17 cellular contexts compared by ENCODE assay signal in the genomic region with DNA sequence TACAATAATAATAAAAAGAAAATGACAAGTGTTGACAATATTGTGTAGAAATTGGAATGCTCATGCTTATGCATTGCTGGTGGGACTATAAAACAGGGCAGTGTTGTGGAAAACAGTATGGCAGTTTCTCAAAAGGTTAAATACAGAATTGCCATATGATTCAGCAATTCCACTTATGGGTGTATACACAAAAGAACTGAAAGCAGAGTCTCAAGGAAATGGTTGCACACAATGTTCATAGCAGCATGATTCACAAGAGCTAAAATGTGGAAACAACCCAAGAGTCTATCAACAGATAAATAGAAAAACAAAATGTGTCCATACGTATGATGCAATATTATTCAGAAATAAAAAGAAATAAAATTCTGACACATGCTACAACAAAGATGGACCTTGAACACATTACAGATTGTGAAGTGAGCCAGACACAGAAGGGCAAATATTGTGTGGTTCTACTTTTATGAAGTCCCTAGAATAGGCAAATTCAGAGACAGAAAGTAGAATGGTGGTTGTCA.
"Had no signal": no experiment of that assay in that cellular context is flagged by ENCODE, and none has a peak within 500 bp of the region (broad histone marks: within the 10 kb centered on the region; RNA-seq: fewer than 3 reads in every experiment).

No MANE protein-coding gene starts in this region.

- H3K36me3 Mint-ChIP-seq: activated naive CD8-positive, alpha-beta T cell treated with anti-CD3 and anti-CD28 coated beads, Interleukin-2, amount 10 ng/mL, durations not matched to agents 7 days and 5 days had no signal

- H3K4me3 Mint-ChIP-seq: activated naive CD8-positive, alpha-beta T cell treated with anti-CD3 and anti-CD28 coated beads, Interleukin-2, amount 10 ng/mL, durations not matched to agents 7 days and 5 days; activated T-cell treated with anti-CD3 and anti-CD28 coated beads, Interleukin-2, amount 50 U/mL, for 24 hours; dendritic cell treated with granulocyte-macrophage colony-stimulating factor and Interleukin-4, amounts not matched to agents 40 ng/mL and 50 ng/mL, for 4 days; T-helper 2 cell treated with Interferon-gamma antibody and Interleukin-4, amounts not matched to agents 5 μg/mL and 100 μg/mL, for 36 hours had no signal

- H3K4me3 ChIP-seq: gastroesophageal sphincter, psoas muscle, sigmoid colon, thyroid gland, vagina had no signal

- ATAC-seq: gastroesophageal sphincter, left ventricle myocardium superior, psoas muscle had no signal

- H3K27ac Mint-ChIP-seq: activated naive CD8-positive, alpha-beta T cell treated with anti-CD3 and anti-CD28 coated beads, Interleukin-2, amount 10 ng/mL, durations not matched to agents 7 days and 5 days; activated T-cell treated with anti-CD3 and anti-CD28 coated beads, Interleukin-2, amount 50 U/mL, for 24 hours; dendritic cell treated with granulocyte-macrophage colony-stimulating factor and Interleukin-4, amounts not matched to agents 40 ng/mL and 50 ng/mL, for 4 days; T-helper 2 cell treated with Interferon-gamma antibody and Interleukin-4, amounts not matched to agents 5 μg/mL and 100 μg/mL, for 36 hours had no signal

- H3K27ac ChIP-seq: gastroesophageal sphincter, psoas muscle, sigmoid colon, thyroid gland, vagina had no signal

- H3K27me3 ChIP-seq: gastroesophageal sphincter, sigmoid colon, thyroid gland, vagina had no signal

- DNase-seq: activated CD4-positive, alpha-beta T cell treated with anti-CD3 and anti-CD28 coated beads, Interleukin-2, amount 50 U/mL, for 4 hours; activated gamma-delta T cell treated with Interleukin-2 at 50 U/mL for 16 hours; activated naive CD8-positive, alpha-beta T cell treated with anti-CD3 and anti-CD28 coated beads, Interleukin-2, amount 10 ng/mL, durations not matched to agents 7 days and 5 days; activated T-cell treated with anti-CD3 and anti-CD28 coated beads, Interleukin-2, amount 50 U/mL, for 24 hours; central memory CD4-positive, alpha-beta T cell; kidney; left ventricle myocardium superior; psoas muscle; sigmoid colon; stimulated activated CD4-positive, alpha-beta T cell treated with anti-CD3 and anti-CD28 coated beads, Interleukin-4, amount 100 ng/mL, for 1 hour; stimulated activated CD8-positive, alpha-beta memory T cell treated with anti-CD3 and anti-CD28 coated beads, Interleukin-4, amount 100 ng/mL, for 48 hours; SW 1271; thyroid gland had no signal

- H3K9me3 ChIP-seq: psoas muscle, sigmoid colon, thyroid gland, vagina had no signal

- H3K36me3 ChIP-seq: gastroesophageal sphincter, sigmoid colon, thyroid gland, vagina had no signal

- H3K4me1 ChIP-seq: gastroesophageal sphincter, psoas muscle, sigmoid colon, thyroid gland, vagina had no signal

- H3K9me3 Mint-ChIP-seq: activated T-cell treated with anti-CD3 and anti-CD28 coated beads, Interleukin-2, amount 50 U/mL, for 24 hours had no signal
